9 cellular contexts compared by ENCODE assay signal in the genomic region with DNA sequence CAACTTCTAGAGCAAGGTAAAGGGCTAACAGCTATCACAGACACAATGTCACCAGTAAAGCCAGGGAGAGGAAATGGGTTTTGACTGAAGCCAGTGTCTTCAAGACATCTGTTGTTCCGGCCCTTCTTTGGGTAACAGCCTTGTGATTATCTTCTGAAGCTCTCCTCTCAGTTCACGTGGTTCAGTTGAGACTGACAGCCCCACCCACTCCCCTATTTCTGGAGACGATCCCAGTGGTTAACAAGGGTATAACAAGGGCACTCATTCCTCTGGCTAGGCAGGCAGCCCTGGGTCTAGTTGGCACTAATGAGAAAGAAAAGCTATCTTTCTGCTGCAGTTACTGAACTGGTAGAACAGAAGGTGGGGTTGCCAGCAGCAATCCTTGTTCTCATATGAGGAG. TPM values are rescaled to one million over a fixed set of nuclear protein-coding genes. Genes with fewer than 3 reads are reported as not detected.
DNase-seq lines count a peak whose midpoint lies in the region; ATAC-seq, FAIRE-seq and TF ChIP-seq lines count a peak whose summit lies in the region.
"Had no signal": no experiment of that assay in that cellular context is flagged by ENCODE, and none has a peak within 500 bp of the region (broad histone marks: within the 10 kb centered on the region; RNA-seq: fewer than 3 reads in every experiment).

No MANE protein-coding gene starts in this region.

- H3K23ac ChIP-seq in IMR-90 (ENCODE audit: low read depth, low read length), result no peak overlapping the region

- H2BK15ac ChIP-seq in IMR-90 (ENCODE audit: low read depth, low read length), result no peak overlapping the region

- ATAC-seq in GM21576 (IDR thresholded peaks at IDR 0.05; ENCODE audit: unreplicated experiment) (peak; percentile 79), IMR-90 (ENCODE audit: low read depth) (peak; percentile 40; the same call in 1 of the 2 replicates), GM12878 (peak; percentile 81)

- in situ Hi-C loops in IMR-90 (cut with MboI; ENCODE audit: low sequenced_read_pairs) (no loop called here), GM12878 (cut with MboI) (no loop called here)

- no peaks in the 10 kb centered on the region for H3K9me1 ChIP-seq in IMR-90 (ENCODE audit: insufficient read depth, low read length)

- TF ChIP-seq POLR2A in IMR-90 (IDR thresholded peaks at IDR 0.05; ENCODE audit: low read depth, low read length) (no peak), GM12878 (IDR thresholded peaks at IDR 0.05; ENCODE audit: low read depth, low read length) (no peak)

- H3K9me3 ChIP-seq in IMR-90 (ENCODE audit: control insufficient read depth, insufficient read depth, low read length), result no peaks in the 10 kb centered on the region
- no peaks in the 10 kb centered on the region; the same call in 2 of the 3 replicates for H3K9me3 ChIP-seq in GM12878 (replicated peaks; ENCODE audit: control insufficient read depth, insufficient read depth, low read length)

- RAD21 ChIA-PET in GM12878 (lab: Charles Lee; ENCODE audit: unreplicated experiment), result interaction anchor here (0.6 to 10.1 kb wide), 8 partner anchors 12 to 906 kb away, joined by 3 to 142 read pairs (median 3); no protein-coding TSS in a partner anchor

- BruUV-seq in IMR-90 (replicated peaks; lab: Mats Ljungman, UMichigan), result no TSS peak
- BruUV-seq in GM12878 (replicated peaks; lab: Mats Ljungman, UMichigan), result no TSS peak

- H3K36me3 ChIP-seq in IMR-90 (ENCODE audit: control insufficient read depth, insufficient read depth, low read length), result no peaks in the 10 kb centered on the region
- H3K36me3 ChIP-seq in GM12878 (ENCODE audit: control insufficient read depth in 2 of 2, insufficient read depth in 2 of 2, low read length in 1 of 2), result no peaks in the 10 kb centered on the region

- peaks cover 0 to 2% (median 0%) of the 10 kb centered on the region in 3 donors for H3K27me3 Mint-ChIP-seq in immature natural killer cell (ENCODE audit: low read depth in 3 of 3)

- H2BK5ac ChIP-seq in IMR-90 (ENCODE audit: low read depth, low read length, poor library complexity, severe bottlenecking), result no peak overlapping the region

- no peak overlapping the region for H4K8ac ChIP-seq in IMR-90 (ENCODE audit: low read depth in 2 of 2, low read length in 2 of 2)

- H3K56ac ChIP-seq in IMR-90 (ENCODE audit: extremely low read depth, insufficient read depth, low read length), result no peak overlapping the region

- POLR2A ChIA-PET in IMR-90 (lab: Charles Lee; ENCODE audit: unreplicated experiment), result no interaction called here
- POLR2A ChIA-PET in GM12878 (lab: Charles Lee), result interaction anchor here (0.9 to 1.0 kb wide), 2 partner anchors 17 to 68 kb away, joined by 4 to 5 read pairs; no protein-coding TSS in a partner anchor

- CTCF ChIA-PET in IMR-90 (lab: Yijun Ruan, JAX) (interaction anchor here (0.6 to 1.0 kb wide), 5 partner anchors 16 to 389 kb away, joined by 3 to 4 read pairs (median 3); no protein-coding TSS in a partner anchor), GM12878 (lab: Yijun Ruan, JAX) (interaction anchor here (0.5 to 9.6 kb wide), 18 partner anchors 9 to 1055 kb away, joined by 3 to 171 read pairs (median 4); no protein-coding TSS in a partner anchor)

- no peak for FAIRE-seq in GM12878 (lab: Jason Lieb, UNC)
- FAIRE-seq: endometrium had no signal

- no peak overlapping the region for H3K18ac ChIP-seq in IMR-90 (ENCODE audit: low read depth, low read length)

- peaks cover 99% of the 10 kb centered on the region in 2 donors for H3K4me1 Mint-ChIP-seq in immature natural killer cell

- peak overlapping the region; percentile 82 to 98 (median 94) for H3K27ac Mint-ChIP-seq in immature natural killer cell

- H4K91ac ChIP-seq in IMR-90 (ENCODE audit: insufficient read depth, low read depth, low read length), result no peak overlapping the region

- peak overlapping the region; percentile 69 to 85 (median 71) for H3K4me3 Mint-ChIP-seq in immature natural killer cell

- no peaks in the 10 kb centered on the region for H3K9me3 Mint-ChIP-seq in immature natural killer cell

- H3K4me1 ChIP-seq in IMR-90 (ENCODE audit: control insufficient read depth, insufficient read depth, low read length), result no peaks in the 10 kb centered on the region; the same call in 1 of the 2 replicates
- H3K4me1 ChIP-seq in GM12878 (ENCODE audit: control insufficient read depth, insufficient read depth, low read length), result peaks cover 17% of the 10 kb centered on the region

- H4K5ac ChIP-seq in IMR-90 (ENCODE audit: low read depth, low read length), result no peak overlapping the region

- H3K36me3 Mint-ChIP-seq in immature natural killer cell, result peaks cover 0 to 5% (median 0%) of the 10 kb centered on the region in 3 donors

- no peak overlapping the region for H2BK120ac ChIP-seq in IMR-90 (ENCODE audit: low read depth, low read length)

- DNase-seq in GM03348 (ENCODE audit: low spot score) (peak; percentile 26), IMR-90 (no peak), T-helper 9 cell (peak; percentile 41), GM12878 (ENCODE audit: low read depth, low spot score) (no peak), immature natural killer cell (peak; percentile 82 to 84 (median 82)), amniotic stem cell (lab: John Stamatoyannopoulos, UW) (no peak)
- DNase-seq in stimulated activated CD4-positive, alpha-beta T cell treated with anti-CD3 and anti-CD28 coated beads, Interleukin-4, amount 100 ng/mL, for 1 hour, result peak; percentile 41

- peaks cover 10 to 36% of the 10 kb centered on the region in 2 experiments for H3K79me1 ChIP-seq in IMR-90 (ENCODE audit: low read depth in 1 of 2, low read length in 2 of 2)

- no peak for TF ChIP-seq RAD21 in IMR-90 (IDR thresholded peaks at IDR 0.05; ENCODE audit: low read length)
- TF ChIP-seq RAD21 in GM12878 (IDR thresholded peaks at IDR 0.05; ENCODE audit: insufficient read depth, low read depth, low read length), result no peak

- peaks cover 48% of the 10 kb centered on the region for H3K79me2 ChIP-seq in GM12878 (ENCODE audit: control insufficient read depth, insufficient read depth, low read length)

- intact Hi-C loops in IMR-90 (cut with micrococcal nuclease) (no loop called here), GM12878 (cut with micrococcal nuclease; ENCODE audit: unreplicated experiment) (no loop called here)

- H2BK20ac ChIP-seq in IMR-90 (ENCODE audit: low read depth, low read length), result no peak overlapping the region

- TF ChIP-seq EP300 in GM12878 (IDR thresholded peaks at IDR 0.05; ENCODE audit: borderline replicate concordance in 1 of 2, control insufficient read depth in 1 of 2, low read depth in 2 of 2, low read length in 2 of 2), result no peak

- H2AFZ ChIP-seq in IMR-90 (replicated peaks; ENCODE audit: low read length, poor library complexity) (no peak overlapping the region), GM12878 (ENCODE audit: control insufficient read depth, low read depth, low read length) (no peak overlapping the region)

- no CpG with 5 or more reads among the region's 3 CpGs for WGBS in IMR-90 (ENCODE audit: extremely low coverage in 2 of 2, insufficient read length in 1 of 2), 2 experiments
- 48% methylated on average over 3 of the region's 3 CpGs for WGBS in GM12878 (ENCODE audit: insufficient coverage, insufficient replicate concordance, low lambda C conversion rate, missing lambda C conversion rate)

- no peak overlapping the region for H3K4ac ChIP-seq in IMR-90 (ENCODE audit: low read depth, low read length)

- H2AK9ac ChIP-seq in IMR-90 (replicated peaks; ENCODE audit: low read depth, low read length, poor library complexity), result peak overlapping the region; percentile 44

- H3K9ac ChIP-seq in IMR-90 (ENCODE audit: low read depth, low read length) (no peak overlapping the region), GM12878 (ENCODE audit: control insufficient read depth, insufficient read depth, low read length) (no peak overlapping the region)

- H2AK5ac ChIP-seq in IMR-90 (ENCODE audit: low read depth, low read length), result no peak overlapping the region

- H3K27me3 ChIP-seq in IMR-90 (ENCODE audit: control insufficient read depth, insufficient read depth, low read length) (no peaks in the 10 kb centered on the region), GM12878 (replicated peaks in 1 of 2; ENCODE audit: control insufficient read depth in 2 of 2, insufficient read depth in 2 of 2, low read length in 1 of 2) (no peaks in the 10 kb centered on the region)

- peaks cover 5% of the 10 kb centered on the region for H4K20me1 ChIP-seq in IMR-90 (ENCODE audit: insufficient read depth, low read length)
- H4K20me1 ChIP-seq in GM12878 (ENCODE audit: control insufficient read depth, insufficient read depth), result no peaks in the 10 kb centered on the region

- no peak for TF ChIP-seq CTCF in IMR-90 (conservative IDR thresholded peaks at IDR 0.05; ENCODE audit: low read depth, low read length)
- peak; percentile 11 to 47 (median 39); a peak in 4 of 6 replicates for TF ChIP-seq CTCF in GM12878 (IDR thresholded peaks at IDR 0.05 in 2 of 3, conservative IDR thresholded peaks at IDR 0.05 in 1 of 3; ENCODE audit: control insufficient read depth in 2 of 3, extremely low read depth in 1 of 3, insufficient read depth in 1 of 3, low read depth in 3 of 3, low read length in 3 of 3)

- dilution Hi-C loops in IMR-90 (cut with HindIII; ENCODE audit: low sequenced_read_pairs, unreplicated experiment), result no loop called here

- H3K27ac ChIP-seq in IMR-90 (ENCODE audit: insufficient read depth, low read length) (no peak overlapping the region), GM12878 (ENCODE audit: control insufficient read depth, insufficient read depth) (peak overlapping the region; percentile 28; the same call in 1 of the 2 replicates)

- H3K14ac ChIP-seq in IMR-90 (replicated peaks; ENCODE audit: low read depth, low read length), result no peak overlapping the region

- SMC1A ChIA-PET in GM12878 (lab: Charles Lee; ENCODE audit: uncharacterized antibody, unreplicated experiment), result interaction anchor here (0.6 to 10.8 kb wide), 12 partner anchors 9 to 108 kb away, joined by 3 to 123 read pairs (median 8); no protein-coding TSS in a partner anchor

- H3K4me3 ChIP-seq in IMR-90 (ENCODE audit: insufficient read depth, low read depth, low read length), result no peak overlapping the region
- no peak overlapping the region for H3K4me3 ChIP-seq in GM12878

- no peak overlapping the region for H3K4me2 ChIP-seq in IMR-90 (ENCODE audit: low read depth, low read length)
- H3K4me2 ChIP-seq in GM12878 (ENCODE audit: control insufficient read depth, insufficient read depth), result peak overlapping the region; percentile 62

RNA-seq across cellular contexts. Expression of gene GNPTAB, which starts 6.9 kb away (rescaled TPM):
- 24.2 and 28.9 TPM in 2 replicates for total RNA-seq in IMR-90 (2012; rRNA removed)
- 14.1 and 16.0 TPM in 2 replicates for polyA plus RNA-seq in IMR-90 (2012; rRNA removed)
- 3.8 and 5.0 TPM in 2 replicates for polyA plus RNA-seq in IMR-90 (2012; cell fraction: cytosol; rRNA removed)
- 2.5 and 15.9 TPM in 2 replicates for polyA plus RNA-seq in IMR-90 (2012; cell fraction: nucleus; rRNA removed; ENCODE audit: low replicate concordance)
- 233 and 257 TPM in 2 replicates for total RNA-seq in GM12878 (2013; cell fraction: nucleolus; rRNA removed)
- 32.0 and 33.6 TPM in 2 replicates for total RNA-seq in GM12878 (2014; rRNA removed)
- 36.8 and 38.9 TPM in 2 replicates for total RNA-seq in GM12878 (2014; rRNA removed; fragmentation: Illumina TruSeq; extraction: Trizol)
- 31.3 and 36.0 TPM in 2 replicates for total RNA-seq in GM12878 (2021)
- polyA plus RNA-seq in GM12878 (2011; ENCODE audit: low read depth), result 15.3 TPM
- polyA plus RNA-seq in GM12878 (2011; rRNA removed), result 37.4 and 52.1 TPM in 2 replicates
- 20.2 and 21.0 TPM in 2 replicates for polyA plus RNA-seq in GM12878 (2011; cell fraction: cytosol; rRNA removed)
- polyA plus RNA-seq in GM12878 (2011; cell fraction: nucleus; rRNA removed), result 19.2 and 25.4 TPM in 2 replicates
- polyA plus RNA-seq in GM12878 (2012), result 18.9 and 21.7 TPM in 2 replicates
- polyA plus RNA-seq in GM12878 (2014; fragmentation: Illumina TruSeq; extraction: Trizol), result 36.8 and 43.9 TPM in 2 replicates
- polyA plus RNA-seq in GM12878 (2014; fragmentation: Nextera tagmentation; extraction: Ambion mirVana), result 10 to 100 TPM in 1 of 2 experiments, 1 to 10 TPM in 1; 9.8 to 10.5 TPM
- 21.5 and 24.9 TPM in 2 replicates for polyA plus RNA-seq in GM12878 (2014; rRNA removed)
- 10 to 100 TPM; 34.5 to 38.0 TPM for polyA plus RNA-seq in GM12878 (2016; fragmentation: Nextera tagmentation; extraction: Ambion mirVana)
- 60.5 and 80.5 TPM in 2 replicates for polyA minus RNA-seq in GM12878 (2011; rRNA and poly(A)+ RNA removed)
- 14.0 and 15.3 TPM in 2 replicates for polyA minus RNA-seq in GM12878 (2011; cell fraction: cytosol; rRNA and poly(A)+ RNA removed)
- polyA minus RNA-seq in GM12878 (2011; cell fraction: nucleus; rRNA and poly(A)+ RNA removed), result 24.1 and 46.2 TPM in 2 replicates
- 100 to 1,000 TPM; 155 to 253 (median 185) TPM for polyA plus RNA-seq in immature natural killer cell

RNA-seq across cellular contexts. Expression of gene DRAM1, which starts 53.5 kb away (rescaled TPM):
- total RNA-seq in IMR-90 (2012; rRNA removed), result 27.2 and 27.5 TPM in 2 replicates
- 15.8 and 20.0 TPM in 2 replicates for polyA plus RNA-seq in IMR-90 (2012; rRNA removed)
- polyA plus RNA-seq in IMR-90 (2012; cell fraction: cytosol; rRNA removed), result 8.7 and 16.2 TPM in 2 replicates
- polyA plus RNA-seq in IMR-90 (2012; cell fraction: nucleus; rRNA removed; ENCODE audit: low replicate concordance), result 3.8 and 25.0 TPM in 2 replicates
- total RNA-seq in GM12878 (2013; cell fraction: nucleolus; rRNA removed), result 283 and 300 TPM in 2 replicates
- total RNA-seq in GM12878 (2014; rRNA removed), result 34.0 and 41.1 TPM in 2 replicates
- total RNA-seq in GM12878 (2014; rRNA removed; fragmentation: Illumina TruSeq; extraction: Trizol), result 35.2 and 39.4 TPM in 2 replicates
- 38.7 and 41.6 TPM in 2 replicates for total RNA-seq in GM12878 (2021)
- 17.1 TPM for polyA plus RNA-seq in GM12878 (2011; ENCODE audit: low read depth)
- 58.7 and 67.3 TPM in 2 replicates for polyA plus RNA-seq in GM12878 (2011; rRNA removed)
- polyA plus RNA-seq in GM12878 (2011; cell fraction: cytosol; rRNA removed), result 25.7 and 35.5 TPM in 2 replicates
- polyA plus RNA-seq in GM12878 (2011; cell fraction: nucleus; rRNA removed), result 22.0 and 23.4 TPM in 2 replicates
- 32.6 and 42.2 TPM in 2 replicates for polyA plus RNA-seq in GM12878 (2012)
- 32.9 and 57.7 TPM in 2 replicates for polyA plus RNA-seq in GM12878 (2014; fragmentation: Illumina TruSeq; extraction: Trizol)
- 10 to 100 TPM; 22.4 to 34.8 TPM for polyA plus RNA-seq in GM12878 (2014; fragmentation: Nextera tagmentation; extraction: Ambion mirVana)
- 45.9 and 47.2 TPM in 2 replicates for polyA plus RNA-seq in GM12878 (2014; rRNA removed)
- 10 to 100 TPM; 89.1 to 91.5 TPM for polyA plus RNA-seq in GM12878 (2016; fragmentation: Nextera tagmentation; extraction: Ambion mirVana)
- 76.8 and 90.8 TPM in 2 replicates for polyA minus RNA-seq in GM12878 (2011; rRNA and poly(A)+ RNA removed)
- 12.6 and 17.9 TPM in 2 replicates for polyA minus RNA-seq in GM12878 (2011; cell fraction: cytosol; rRNA and poly(A)+ RNA removed)
- 56.1 and 123 TPM in 2 replicates for polyA minus RNA-seq in GM12878 (2011; cell fraction: nucleus; rRNA and poly(A)+ RNA removed)
- polyA plus RNA-seq in immature natural killer cell, result 1 to 10 TPM; 2.1 to 7.6 (median 4.1) TPM

Comparison
In these comparisons a context has a peak if more than half of its experiments do, and no peak if none do; other contexts are left out.
1. DNase-seq: peak in GM03348 (single experiment), T-helper 9 cell (single experiment), immature natural killer cell (3 of 3) and stimulated activated CD4-positive, alpha-beta T cell treated with anti-CD3 and anti-CD28 coated beads, Interleukin-4, amount 100 ng/mL, for 1 hour (single experiment); none in IMR-90 (single experiment), GM12878 (single experiment) and amniotic stem cell (single experiment).
2. Peak in every context shown above with its lines, with median percentiles within 50 percentile points of each other: ATAC-seq.